17 cellular contexts compared by ENCODE assay signal in the genomic region with DNA sequence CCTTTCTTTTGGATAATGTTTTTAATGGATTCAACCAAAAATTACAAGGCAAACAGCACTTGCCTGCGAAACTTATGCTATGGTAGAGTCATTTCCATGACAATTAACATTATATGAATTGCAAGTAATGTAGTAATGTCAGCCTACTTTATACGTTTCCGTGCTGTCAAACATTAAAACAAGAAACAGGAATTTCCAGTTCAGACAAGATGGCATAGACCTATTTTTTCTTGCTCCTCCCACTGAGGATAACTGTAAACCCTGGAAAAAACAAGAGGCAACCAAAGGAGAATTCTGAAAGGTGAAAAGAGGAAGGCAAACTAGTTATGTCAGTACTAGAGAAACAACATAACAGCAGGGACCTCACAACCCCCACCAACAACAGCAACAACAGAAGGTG.
"Had no signal": no experiment of that assay in that cellular context is flagged by ENCODE, and none has a peak within 500 bp of the region (broad histone marks: within the 10 kb centered on the region; RNA-seq: fewer than 3 reads in every experiment).

No MANE protein-coding gene starts in this region.

- DNase-seq: activated CD4-positive, alpha-beta T cell treated with anti-CD3 and anti-CD28 coated beads for 36 hours; activated CD4-positive, alpha-beta T cell treated with anti-CD3 and anti-CD28 coated beads, Interleukin-2, amount 50 U/mL, for 48 hours; activated gamma-delta T cell; amniotic stem cell; dermis blood vessel endothelial cell; effector memory CD4-positive, alpha-beta T cell; foreskin fibroblast; lower lobe of right lung; psoas muscle; right lobe of liver; small intestine; stimulated activated CD4-positive, alpha-beta T cell treated with anti-CD3 and anti-CD28 coated beads, Interleukin-4, amount 100 ng/mL, for 24 hours; T-helper 2 cell; testis; upper lobe of left lung had no signal

- ATAC-seq: activated CD4-positive, alpha-beta T cell treated with anti-CD3 and anti-CD28 coated beads for 36 hours; lower lobe of right lung; psoas muscle; right lobe of liver; stimulated activated effector memory CD8-positive, alpha-beta T cell treated with anti-CD3 and anti-CD28 coated beads, Interleukin-12 subunit alpha, Interleukin-12 subunit beta, amount 100 ng/mL, for 72 hours had no signal

- H3K27ac Mint-ChIP-seq: activated CD4-positive, alpha-beta T cell treated with anti-CD3 and anti-CD28 coated beads for 36 hours; activated naive CD8-positive, alpha-beta T cell; stimulated activated effector memory CD8-positive, alpha-beta T cell treated with anti-CD3 and anti-CD28 coated beads, Interleukin-12 subunit alpha, Interleukin-12 subunit beta, amount 100 ng/mL, for 72 hours had no signal

- H3K4me3 Mint-ChIP-seq: activated CD4-positive, alpha-beta T cell treated with anti-CD3 and anti-CD28 coated beads for 36 hours; activated naive CD8-positive, alpha-beta T cell; stimulated activated effector memory CD8-positive, alpha-beta T cell treated with anti-CD3 and anti-CD28 coated beads, Interleukin-12 subunit alpha, Interleukin-12 subunit beta, amount 100 ng/mL, for 72 hours had no signal

- H3K9me3 Mint-ChIP-seq: stimulated activated effector memory CD8-positive, alpha-beta T cell treated with anti-CD3 and anti-CD28 coated beads, Interleukin-12 subunit alpha, Interleukin-12 subunit beta, amount 100 ng/mL, for 72 hours had no signal

- H3K27me3 Mint-ChIP-seq: activated CD4-positive, alpha-beta T cell treated with anti-CD3 and anti-CD28 coated beads for 36 hours; activated naive CD8-positive, alpha-beta T cell had no signal
